In genomic region chr20:63251345-63251744, GRCh38 we compare ENCODE assay signal across 18 cellular contexts. TPM values are rescaled to one million over a fixed set of nuclear protein-coding genes. Genes with fewer than 3 reads are reported as not detected.
DNase-seq lines count a peak whose midpoint lies in the region; ATAC-seq and TF ChIP-seq lines count a peak whose summit lies in the region.
"Not testable (repeated sequence)": the region's sequence is repeated elsewhere in the genome, so short reads cannot be mapped to it uniquely, and the experiment has no call there.
"Had no signal": no experiment of that assay in that cellular context is flagged by ENCODE, and none has a peak within 500 bp of the region (broad histone marks: within the 10 kb centered on the region; RNA-seq: fewer than 3 reads in every experiment).

No MANE protein-coding gene starts in this region.

- H3K27ac Mint-ChIP-seq in Calu3 (ENCODE audit: unreplicated experiment); activated naive CD8-positive, alpha-beta T cell treated with anti-CD3 and anti-CD28 coated beads, Interleukin-2, amount 50 U/mL, for 24 hours; endothelial cell (ENCODE audit: unreplicated experiment); nephron progenitor cell: not testable (repeated sequence)

- not testable (repeated sequence) for H3K36me3 Mint-ChIP-seq in Calu3 (ENCODE audit: insufficient read depth, unreplicated experiment); activated naive CD8-positive, alpha-beta T cell treated with anti-CD3 and anti-CD28 coated beads, Interleukin-2, amount 50 U/mL, for 24 hours (ENCODE audit: low read depth); endothelial cell (ENCODE audit: low read depth, unreplicated experiment)
- H3K36me3 Mint-ChIP-seq in nephron progenitor cell (ENCODE audit: low read depth), result peaks cover 19% of the 10 kb centered on the region

- H3K4me3 Mint-ChIP-seq in Calu3 (ENCODE audit: low read depth, unreplicated experiment); activated naive CD8-positive, alpha-beta T cell treated with anti-CD3 and anti-CD28 coated beads, Interleukin-2, amount 50 U/mL, for 24 hours; endothelial cell (ENCODE audit: unreplicated experiment); nephron progenitor cell: not testable (repeated sequence)

- not testable (repeated sequence) for ATAC-seq in activated naive CD8-positive, alpha-beta T cell treated with anti-CD3 and anti-CD28 coated beads, Interleukin-2, amount 50 U/mL, for 24 hours

- H3F3A ChIP-seq in Loucy (ENCODE audit: low read depth), result not testable (repeated sequence)
- H3F3A ChIP-seq in PC-9 (ENCODE audit: insufficient read depth, low read depth), result peaks cover 11% of the 10 kb centered on the region; the same call in 1 of the 2 replicates

- H3K9me3 Mint-ChIP-seq in Calu3 (ENCODE audit: low read depth, unreplicated experiment); activated naive CD8-positive, alpha-beta T cell treated with anti-CD3 and anti-CD28 coated beads, Interleukin-2, amount 50 U/mL, for 24 hours; endothelial cell (ENCODE audit: unreplicated experiment): not testable (repeated sequence)
- peaks cover 23% of the 10 kb centered on the region for H3K9me3 Mint-ChIP-seq in nephron progenitor cell

- BruUV-seq in Calu3 (replicated peaks; lab: Mats Ljungman, UMichigan); PC-9 (replicated peaks; lab: Mats Ljungman, UMichigan): not testable (repeated sequence)

- H4K20me1 ChIP-seq in Loucy (ENCODE audit: insufficient read depth, low read length, poor library complexity, severe bottlenecking); PC-9 (ENCODE audit: insufficient read depth): not testable (repeated sequence)

- H3K4me3 ChIP-seq in GM12875 (ENCODE audit: low read depth, low read length); Loucy (ENCODE audit: low read length, poor library complexity, severe bottlenecking); PC-9: not testable (repeated sequence)

- TF ChIP-seq CTCF in 22Rv1 (IDR thresholded peaks at IDR 0.05), result peak; percentile 46
- not testable (repeated sequence) for TF ChIP-seq CTCF in Calu3 (IDR thresholded peaks at IDR 0.05; ENCODE audit: unreplicated experiment); endothelial cell (IDR thresholded peaks at IDR 0.05; ENCODE audit: unreplicated experiment)
- TF ChIP-seq CTCF in GM12875 (IDR thresholded peaks at IDR 0.05; ENCODE audit: borderline replicate concordance, insufficient read depth, low read depth, low read length), result 0 out of 2 replicates have a peak, but pooled peaks have one; percentile 21
- TF ChIP-seq CTCF in Loucy (conservative IDR thresholded peaks at IDR 0.05; ENCODE audit: low read length), result peak; percentile 36; the same call in 1 of the 2 replicates
- peak; percentile 79 for TF ChIP-seq CTCF in PC-9 (conservative IDR thresholded peaks at IDR 0.05)
- peak; percentile 30 for TF ChIP-seq CTCF in nephron progenitor cell (IDR thresholded peaks at IDR 0.05)

- not testable (repeated sequence) for H3K36me3 ChIP-seq in Loucy (ENCODE audit: insufficient read depth, low read length); PC-9 (ENCODE audit: low read depth)

- H3K27me3 Mint-ChIP-seq in Calu3 (ENCODE audit: unreplicated experiment), result peaks cover 90% of the 10 kb centered on the region
- peaks cover 43% of the 10 kb centered on the region for H3K27me3 Mint-ChIP-seq in activated naive CD8-positive, alpha-beta T cell treated with anti-CD3 and anti-CD28 coated beads, Interleukin-2, amount 50 U/mL, for 24 hours
- H3K27me3 Mint-ChIP-seq in endothelial cell (ENCODE audit: unreplicated experiment), result peaks cover 13% of the 10 kb centered on the region
- H3K27me3 Mint-ChIP-seq in nephron progenitor cell (ENCODE audit: low read depth, poor library complexity), result peaks cover 54% of the 10 kb centered on the region

- not testable (repeated sequence) for H3K4me1 Mint-ChIP-seq in Calu3 (ENCODE audit: low read depth, unreplicated experiment); activated naive CD8-positive, alpha-beta T cell treated with anti-CD3 and anti-CD28 coated beads, Interleukin-2, amount 50 U/mL, for 24 hours; endothelial cell (ENCODE audit: unreplicated experiment)
- H3K4me1 Mint-ChIP-seq in nephron progenitor cell, result peaks cover 64% of the 10 kb centered on the region

- CTCF ChIA-PET in Calu3 (lab: Charles Lee), result interaction anchor here (0.6 to 3.2 kb wide), 5 partner anchors 17 to 720 kb away, joined by 3 to 12 read pairs (median 4); no protein-coding TSS in a partner anchor
- CTCF ChIA-PET in PC-9 (lab: Charles Lee), result interaction anchor here (1.8 kb wide), 1 partner anchor 27 kb away, joined by 6 read pairs; no protein-coding TSS in a partner anchor

- not testable (repeated sequence) for H3K27me3 ChIP-seq in Loucy (ENCODE audit: insufficient read depth, low read length, poor library complexity, severe bottlenecking)
- H3K27me3 ChIP-seq in PC-9 (ENCODE audit: insufficient read depth, low read depth), result peaks cover 62% of the 10 kb centered on the region

- H3K4me2 ChIP-seq in Loucy (ENCODE audit: low read depth, low read length, poor library complexity, severe bottlenecking), result not testable (repeated sequence)
- peak overlapping the region; percentile 2; the same call in 1 of the 2 replicates for H3K4me2 ChIP-seq in PC-9

- H3K9me3 ChIP-seq in Loucy (ENCODE audit: insufficient read depth, low read depth, low read length); PC-9 (ENCODE audit: insufficient read depth, low read depth): not testable (repeated sequence)

- not testable (repeated sequence) for H3K27ac ChIP-seq in 22Rv1, PC-9

- POLR2A ChIA-PET in PC-9 (lab: Charles Lee; ENCODE audit: unreplicated experiment), result not testable (repeated sequence)

- not testable (repeated sequence) for H3K79me2 ChIP-seq in Loucy (ENCODE audit: insufficient read depth, low read length); PC-9 (ENCODE audit: low read depth)

- H3K9me2 ChIP-seq in Loucy (replicated peaks; ENCODE audit: low read depth, low read length); PC-9 (ENCODE audit: insufficient read depth): not testable (repeated sequence)

- H3K4me1 ChIP-seq in Loucy (ENCODE audit: insufficient read depth, low read length, poor library complexity, severe bottlenecking), result not testable (repeated sequence)
- peaks cover 13% of the 10 kb centered on the region; the same call in 1 of the 2 replicates for H3K4me1 ChIP-seq in PC-9 (replicated peaks; ENCODE audit: insufficient read depth)

- DNase-seq in Calu3 (peak; percentile 69), PC-9 (peak in 1 of 2 experiments; percentile 73), endothelial cell (ENCODE audit: low spot score) (peak; percentile 39)
- peak; percentile 18 for DNase-seq in activated naive CD8-positive, alpha-beta T cell treated with anti-CD3 and anti-CD28 coated beads, Interleukin-2, amount 50 U/mL, for 24 hours
- DNase-seq in nephron progenitor cell, result not testable (repeated sequence)

- not testable (repeated sequence) for H3K9ac ChIP-seq in Loucy (ENCODE audit: low read depth, low read length, poor library complexity, severe bottlenecking)

- intact Hi-C loops in Calu3 (cut with micrococcal nuclease; ENCODE audit: unreplicated experiment), result loop anchor here (5.0 kb wide), 1 partner anchor 69 kb away; no protein-coding TSS in a partner anchor
- intact Hi-C loops in PC-9 (cut with micrococcal nuclease; ENCODE audit: unreplicated experiment), result loop anchor here (1.0 kb wide), 2 partner anchors 27 to 68 kb away; no protein-coding TSS in a partner anchor

- H2AFZ ChIP-seq in Loucy (ENCODE audit: low read length); PC-9: not testable (repeated sequence)

RNA-seq across cellular contexts. Expression of gene NKAIN4, which starts 2.9 kb away (rescaled TPM):
- not detected in 2 replicates for total RNA-seq in Calu3 (2022)
- total RNA-seq in PC-9 (2021), result not detected in 2 replicates
- total RNA-seq in endothelial cell (ENCODE audit: unreplicated experiment), result 3.3 TPM
- total RNA-seq: activated CD8-positive, alpha-beta memory T cell treated with anti-CD3 and anti-CD28 coated beads, Interleukin-2, amount 10 ng/mL, durations not matched to agents 7 days and 5 days; activated naive CD8-positive, alpha-beta T cell treated with anti-CD3 and anti-CD28 coated beads for 36 hours; breast epithelium; CD4-positive, alpha-beta T cell; left cardiac atrium; mesenteric fat pad; natural killer cell treated with Interleukin-12 subunit alpha and Interleukin-12 subunit beta and Interleukin-15 and Interleukin-18, amount 100 ng/mL, for 72 hours; psoas muscle had no signal

RNA-seq across cellular contexts. Expression of gene BIRC7, which starts 15.6 kb away (rescaled TPM):
- total RNA-seq in Calu3 (2022) (0.26 TPM in 1 of 2 replicates, not detected in the other), PC-9 (2021) (0.58 TPM in 1 of 2 replicates, not detected in the other), endothelial cell (ENCODE audit: unreplicated experiment) (not detected)
- total RNA-seq: activated CD8-positive, alpha-beta memory T cell treated with anti-CD3 and anti-CD28 coated beads, Interleukin-2, amount 10 ng/mL, durations not matched to agents 7 days and 5 days; CD4-positive, alpha-beta T cell; gastroesophageal sphincter; natural killer cell treated with Interleukin-12 subunit alpha and Interleukin-12 subunit beta and Interleukin-15 and Interleukin-18, amount 100 ng/mL, for 72 hours; psoas muscle; urinary bladder had no signal

RNA-seq across cellular contexts. Expression of gene ARFGAP1, which starts 21.3 kb away (rescaled TPM):
- 127 and 146 TPM in 2 replicates for total RNA-seq in Calu3 (2022)
- total RNA-seq in PC-9 (2021), result 89.0 and 101 TPM in 2 replicates
- total RNA-seq in endothelial cell (ENCODE audit: unreplicated experiment), result 106 TPM

RNA-seq across cellular contexts. Expression of gene YTHDF1, which starts 35.4 kb away (rescaled TPM):
- total RNA-seq in Calu3 (2022), result 93.4 and 94.4 TPM in 2 replicates
- total RNA-seq in PC-9 (2021), result 34.5 and 42.6 TPM in 2 replicates
- 62.1 TPM for total RNA-seq in endothelial cell (ENCODE audit: unreplicated experiment)

RNA-seq across cellular contexts. Expression of gene COL20A1, which starts 41.6 kb away (rescaled TPM):
- total RNA-seq in Calu3 (2022) (0.44 TPM in 1 of 2 replicates, not detected in the other), PC-9 (2021) (0.15 TPM in 1 of 2 replicates, not detected in the other), endothelial cell (ENCODE audit: unreplicated experiment) (not detected)
- total RNA-seq: activated CD8-positive, alpha-beta memory T cell treated with anti-CD3 and anti-CD28 coated beads, Interleukin-2, amount 10 ng/mL, durations not matched to agents 7 days and 5 days; breast epithelium; gastroesophageal sphincter; left cardiac atrium; mesenteric fat pad; natural killer cell treated with Interleukin-12 subunit alpha and Interleukin-12 subunit beta and Interleukin-15 and Interleukin-18, amount 100 ng/mL, for 72 hours; psoas muscle had no signal
